Comparison of ENCODE assay signal across 1 cellular context in genomic region chr5:84642795-84643194, GRCh38.
TF ChIP-seq lines count a peak whose summit lies in the region.

No MANE protein-coding gene starts in this region.

TF ChIP-seq in IMR-90, 13 proteins besides CTCF, POLR2A, EP300 and RAD21 (continued from another document):
- TF ChIP-seq, protein P1, sequence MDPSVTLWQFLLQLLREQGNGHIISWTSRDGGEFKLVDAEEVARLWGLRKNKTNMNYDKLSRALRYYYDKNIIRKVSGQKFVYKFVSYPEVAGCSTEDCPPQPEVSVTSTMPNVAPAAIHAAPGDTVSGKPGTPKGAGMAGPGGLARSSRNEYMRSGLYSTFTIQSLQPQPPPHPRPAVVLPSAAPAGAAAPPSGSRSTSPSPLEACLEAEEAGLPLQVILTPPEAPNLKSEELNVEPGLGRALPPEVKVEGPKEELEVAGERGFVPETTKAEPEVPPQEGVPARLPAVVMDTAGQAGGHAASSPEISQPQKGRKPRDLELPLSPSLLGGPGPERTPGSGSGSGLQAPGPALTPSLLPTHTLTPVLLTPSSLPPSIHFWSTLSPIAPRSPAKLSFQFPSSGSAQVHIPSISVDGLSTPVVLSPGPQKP (IDR thresholded peaks at IDR 0.05; ENCODE audit: borderline replicate concordance, low read depth, low read length), result no peak
- TF ChIP-seq FOS (IDR thresholded peaks at IDR 0.05; ENCODE audit: low read depth, low read length), result no peak
